21 cellular contexts compared by ENCODE assay signal in genomic region chr5:179504600-179505396, GRCh38. TPM values are rescaled to one million over a fixed set of nuclear protein-coding genes. Genes with fewer than 3 reads are reported as not detected.
DNase-seq lines count a peak whose midpoint lies in the region; ATAC-seq and TF ChIP-seq lines count a peak whose summit lies in the region.
"Had no signal": no experiment of that assay in that cellular context is flagged by ENCODE, and none has a peak within 500 bp of the region (broad histone marks: within the 10 kb centered on the region; RNA-seq: fewer than 3 reads in every experiment).

No MANE protein-coding gene starts in this region.

- peaks cover 10% of the 10 kb centered on the region for H3K4me1 Mint-ChIP-seq in WTC11
- no peaks in the 10 kb centered on the region for H3K4me1 Mint-ChIP-seq in nephron

- no peak overlapping the region for H3K27ac Mint-ChIP-seq in WTC11
- H3K27ac Mint-ChIP-seq in nephron = peak overlapping the region in 2 of 3 experiments; percentile 72

- H3K36me3 Mint-ChIP-seq in WTC11 = no peaks in the 10 kb centered on the region
- H3K36me3 Mint-ChIP-seq in nephron (ENCODE audit: low read depth) = no peaks in the 10 kb centered on the region
- H3K36me3 Mint-ChIP-seq: CD14-positive monocyte had no signal

- TF ChIP-seq CTCF in WTC11 (IDR thresholded peaks at IDR 0.05) = no peak
- TF ChIP-seq CTCF in epithelial cell of proximal tubule (conservative IDR thresholded peaks at IDR 0.05; ENCODE audit: low read depth, low read length) = no peak
- TF ChIP-seq CTCF in nephron (IDR thresholded peaks at IDR 0.05; ENCODE audit: unreplicated experiment in 3 of 3) = no peak
- TF ChIP-seq CTCF in ascending aorta (IDR thresholded peaks at IDR 0.05) = no peak

- H3K36me3 ChIP-seq in ascending aorta = no peaks in the 10 kb centered on the region
- H3K36me3 ChIP-seq: MG63 had no signal

- POLR2A ChIA-PET in WTC11 (lab: Charles Lee) = no interaction called here

- no peak overlapping the region for H3K27ac ChIP-seq in ascending aorta
- H3K27ac ChIP-seq: SK-N-MC had no signal

- DNase-seq in WTC11 (ENCODE audit: low spot score) (no peak), epithelial cell of proximal tubule (ENCODE audit: low read depth) (peak; percentile 9), retina (peak; percentile 33), NCI-H1694 treated with DMSO at 0.1 percent for 48 hours (lab: John Stamatoyannopoulos, UW) (no peak), ascending aorta (ENCODE audit: low spot score in 2 of 2) (no peak)
- DNase-seq: AML-193, DND-41, IMR-90, MG63, NCI-H1092, NCI-H1436 treated with DMSO at 0.1 percent for 48 hours, NCI-H2029 treated with DMSO at 0.1 percent for 48 hours, NCI-H2171 treated with DMSO at 0.1 percent for 48 hours, NCI-H446 treated with DMSO at 0.1 percent for 48 hours, NCI-H774, OCI-M1, SHP77 had no signal

- no peaks in the 10 kb centered on the region for H3K27me3 ChIP-seq in ascending aorta
- H3K27me3 ChIP-seq: MG63 had no signal

- H3K9me3 ChIP-seq in ascending aorta = no peaks in the 10 kb centered on the region
- H3K9me3 ChIP-seq: MG63 had no signal

- H3K4me1 ChIP-seq in ascending aorta = no peaks in the 10 kb centered on the region

- no peak overlapping the region for H3K4me3 Mint-ChIP-seq in WTC11
- no peak overlapping the region for H3K4me3 Mint-ChIP-seq in nephron
- H3K4me3 Mint-ChIP-seq: CD14-positive monocyte had no signal

- ATAC-seq in WTC11 = no peak
- no peak for ATAC-seq in HG02642 (IDR thresholded peaks at IDR 0.05; ENCODE audit: poor library complexity, unreplicated experiment)

- H3K27me3 Mint-ChIP-seq in WTC11 (ENCODE audit: low read depth) (no peaks in the 10 kb centered on the region), nephron (ENCODE audit: low read depth) (peaks cover 3% of the 10 kb centered on the region)

- H3K9me3 Mint-ChIP-seq in WTC11 = peaks cover 11% of the 10 kb centered on the region
- no peaks in the 10 kb centered on the region for H3K9me3 Mint-ChIP-seq in nephron

- H3K4me3 ChIP-seq in epithelial cell of proximal tubule (ENCODE audit: low read depth, low read length) = no peak overlapping the region
- no peak overlapping the region for H3K4me3 ChIP-seq in ascending aorta
- H3K4me3 ChIP-seq: MG63, SK-N-MC had no signal

- intact Hi-C loops in ascending aorta (cut with DNase I) = no loop called here

- CTCF ChIA-PET in WTC11 (lab: Charles Lee) = interaction anchor here (1.2 kb wide), 1 partner anchor 163 kb away, joined by 3 read pairs; no protein-coding TSS in a partner anchor

TF ChIP-seq in WTC11, 78 proteins besides CTCF, POLR2A, EP300 and RAD21:
- TF ChIP-seq GABPB1 (CRISPR knock-in tag; IDR thresholded peaks at IDR 0.05) = 0 out of 2 replicates have a peak, but pooled peaks have one; percentile 32
- no peak for TF ChIP-seq SMAD4 (CRISPR knock-in tag; IDR thresholded peaks at IDR 0.05)
- no peak for TF ChIP-seq FOXK1 (CRISPR knock-in tag; IDR thresholded peaks at IDR 0.05)
- no peak for TF ChIP-seq ZNF317 (CRISPR knock-in tag; IDR thresholded peaks at IDR 0.05; ENCODE audit: borderline replicate concordance, low read depth)

RNA-seq across cellular contexts. Expression of gene RUFY1, which starts 45.6 kb away (rescaled TPM):
- total RNA-seq in WTC11 (2021) = 32.3 to 34.0 TPM (median 32.7 TPM) in 3 replicates
- 25.1 and 31.5 TPM in 2 replicates for total RNA-seq in epithelial cell of proximal tubule
- total RNA-seq in ascending aorta = 12.2 TPM

Comparison
In these comparisons a context has a peak if more than half of its experiments do, and no peak if none do; other contexts are left out.
1. DNase-seq: peak in epithelial cell of proximal tubule (single experiment) and retina (single experiment); none in WTC11 (single experiment), NCI-H1694 treated with DMSO at 0.1 percent for 48 hours (single experiment) and ascending aorta (0 of 2).